Comparison of ENCODE assay signal across 8 cellular contexts in the genomic region with DNA sequence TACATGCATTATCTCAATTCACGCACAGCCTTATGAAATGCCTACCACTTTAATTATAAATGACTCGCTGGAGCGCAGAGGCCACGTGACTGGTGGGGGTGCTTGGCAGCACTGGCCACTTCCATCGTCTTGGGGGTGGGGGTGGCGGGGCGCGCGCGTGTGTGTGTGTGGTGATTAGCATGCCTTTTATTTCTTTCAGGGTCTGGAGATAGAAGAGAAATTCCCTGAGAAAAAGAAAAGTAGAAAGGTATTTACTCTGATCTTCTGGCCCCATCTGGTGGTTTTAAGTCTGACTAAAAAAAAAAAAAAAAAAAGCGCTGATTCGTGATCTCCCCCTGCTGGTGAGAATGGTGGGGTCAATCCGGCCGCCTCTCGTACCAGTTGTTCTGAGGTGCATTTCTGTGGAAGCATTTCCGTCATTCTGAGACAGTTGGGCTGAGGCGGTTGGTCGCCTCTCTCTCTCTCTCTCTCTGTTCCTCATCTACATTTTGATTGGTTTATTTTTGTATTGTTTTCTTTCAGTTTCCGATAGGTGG. TPM values are rescaled to one million over a fixed set of nuclear protein-coding genes. Genes with fewer than 3 reads are reported as not detected.
DNase-seq lines count a peak whose midpoint lies in the region; FAIRE-seq and TF ChIP-seq lines count a peak whose summit lies in the region.

A gene with protein sequence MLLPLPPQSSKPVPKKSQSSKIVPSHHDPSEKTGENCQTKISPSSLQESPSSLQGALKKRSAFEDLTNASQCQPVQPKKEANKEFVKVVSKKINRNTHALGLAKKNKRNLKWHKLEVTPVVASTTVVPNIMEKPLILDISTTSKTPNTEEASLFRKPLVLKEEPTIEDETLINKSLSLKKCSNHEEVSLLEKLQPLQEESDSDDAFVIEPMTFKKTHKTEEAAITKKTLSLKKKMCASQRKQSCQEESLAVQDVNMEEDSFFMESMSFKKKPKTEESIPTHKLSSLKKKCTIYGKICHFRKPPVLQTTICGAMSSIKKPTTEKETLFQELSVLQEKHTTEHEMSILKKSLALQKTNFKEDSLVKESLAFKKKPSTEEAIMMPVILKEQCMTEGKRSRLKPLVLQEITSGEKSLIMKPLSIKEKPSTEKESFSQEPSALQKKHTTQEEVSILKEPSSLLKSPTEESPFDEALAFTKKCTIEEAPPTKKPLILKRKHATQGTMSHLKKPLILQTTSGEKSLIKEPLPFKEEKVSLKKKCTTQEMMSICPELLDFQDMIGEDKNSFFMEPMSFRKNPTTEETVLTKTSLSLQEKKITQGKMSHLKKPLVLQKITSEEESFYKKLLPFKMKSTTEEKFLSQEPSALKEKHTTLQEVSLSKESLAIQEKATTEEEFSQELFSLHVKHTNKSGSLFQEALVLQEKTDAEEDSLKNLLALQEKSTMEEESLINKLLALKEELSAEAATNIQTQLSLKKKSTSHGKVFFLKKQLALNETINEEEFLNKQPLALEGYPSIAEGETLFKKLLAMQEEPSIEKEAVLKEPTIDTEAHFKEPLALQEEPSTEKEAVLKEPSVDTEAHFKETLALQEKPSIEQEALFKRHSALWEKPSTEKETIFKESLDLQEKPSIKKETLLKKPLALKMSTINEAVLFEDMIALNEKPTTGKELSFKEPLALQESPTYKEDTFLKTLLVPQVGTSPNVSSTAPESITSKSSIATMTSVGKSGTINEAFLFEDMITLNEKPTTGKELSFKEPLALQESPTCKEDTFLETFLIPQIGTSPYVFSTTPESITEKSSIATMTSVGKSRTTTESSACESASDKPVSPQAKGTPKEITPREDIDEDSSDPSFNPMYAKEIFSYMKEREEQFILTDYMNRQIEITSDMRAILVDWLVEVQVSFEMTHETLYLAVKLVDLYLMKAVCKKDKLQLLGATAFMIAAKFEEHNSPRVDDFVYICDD (N-terminal part only) (plus strand): TSS at position 402 of the 536 bp plus-strand sequence. CDS start 80,399 bp downstream, outside the sequence.

- TF ChIP-seq CTCF in ovary (IDR thresholded peaks at IDR 0.05) = peak; percentile 48 to 53 (median 50)
- TF ChIP-seq CTCF in thyroid gland (IDR thresholded peaks at IDR 0.05) = peak in 5 of 6 experiments; percentile 18 to 81 (median 53)

- TF ChIP-seq POLR2A in ovary (IDR thresholded peaks at IDR 0.05) = no peak
- peak in 1 of 2 donors; percentile 38 for TF ChIP-seq POLR2A in thyroid gland (IDR thresholded peaks at IDR 0.05)

- H3K27ac ChIP-seq in ovary (no peak within 1 kb of the TSS), thyroid gland (peak within 1 kb of the TSS in 1 of 3 donors; percentile 14)

- DNase-seq in GDM1 (lab: John Stamatoyannopoulos, UW) (peak; percentile 44), H4 (ENCODE audit: low spot score) (peak; percentile 82), Kasumi-1 (lab: John Stamatoyannopoulos, UW) (peak; percentile 65 to 69), SHP77 (lab: John Stamatoyannopoulos, UW) (peak; percentile 36 to 40), activated gamma-delta T cell treated with Interleukin-2 at 50 U/mL for 16 hours (peak; percentile 61), frontal cortex (ENCODE audit: low spot score in 2 of 2) (peak; percentile 16 to 46), ovary (peak; percentile 57 to 76 (median 66)), thyroid gland (peak; percentile 68 to 72)

- TF ChIP-seq EP300 in ovary (IDR thresholded peaks at IDR 0.05) = no peak

- H3K9me3 ChIP-seq in ovary (no peaks in the 10 kb centered on the region), thyroid gland (no peaks in the 10 kb centered on the region)

- H3K27me3 ChIP-seq in ovary = no peaks in the 10 kb centered on the region
- no peaks in the 10 kb centered on the region for H3K27me3 ChIP-seq in thyroid gland

- H3K36me3 ChIP-seq in ovary (no peaks in the 10 kb centered on the region), thyroid gland (no peaks in the 10 kb centered on the region)

- intact Hi-C loops in ovary (cut with DNase I) = loop anchor here in 1 of 4 donors (5.0 kb wide), 1 partner anchor 287 kb away; no protein-coding TSS in a partner anchor
- intact Hi-C loops in thyroid gland (cut with DNase I) = no loop called here

- no peak for FAIRE-seq in frontal cortex (lab: Jason Lieb, UNC)

- 8 to 11% (median 9%) methylated on average over 19 of the region's 19 CpGs for WGBS in ovary, 3 donors
- 1% methylated on average over 13 to 19 of the region's 19 CpGs for WGBS in thyroid gland, 2 donors

- H3K4me1 ChIP-seq in ovary (ENCODE audit: insufficient read depth) (no peaks in the 10 kb centered on the region), thyroid gland (peaks cover 0 to 6% of the 10 kb centered on the region in 2 donors)

- H3K4me3 ChIP-seq in ovary (peak within 1 kb of the TSS; percentile 20), thyroid gland (replicated peaks in 1 of 3) (no peak within 1 kb of the TSS)

RNA-seq across cellular contexts. Expression of the gene that starts here (rescaled TPM):
- total RNA-seq in H4 (2014; rRNA removed; shearing (Covaris generic)) = 0.66 and 17.5 TPM in 2 replicates
- 0.41 TPM for total RNA-seq in frontal cortex
- total RNA-seq in ovary = under 1 TPM in 6 of 7 donors, not detected in 1; 0.17 to 0.51 (median 0.27) TPM
- polyA plus RNA-seq in ovary = 1 to 10 TPM in 1 of 2 donors, under 1 TPM in 1; 0.10 to 1.5 TPM
- total RNA-seq in thyroid gland = 1 to 10 TPM in 1 of 4 donors, under 1 TPM in 3; 0.54 to 1.0 (median 0.74) TPM

Comparison
In these comparisons a context has a peak if more than half of its experiments do, and no peak if none do; other contexts are left out.
1. Peak in DNase-seq in frontal cortex; RNA of the gene not detected or under 1 TPM.
2. DNase-seq: peak in every context shown above with its lines; median percentile 82 in H4; 70 in thyroid gland; 67 in Kasumi-1; 66 in ovary; 61 in activated gamma-delta T cell treated with Interleukin-2 at 50 U/mL for 16 hours; 44 in GDM1; 38 in SHP77; 31 in frontal cortex.